In the genomic region with DNA sequence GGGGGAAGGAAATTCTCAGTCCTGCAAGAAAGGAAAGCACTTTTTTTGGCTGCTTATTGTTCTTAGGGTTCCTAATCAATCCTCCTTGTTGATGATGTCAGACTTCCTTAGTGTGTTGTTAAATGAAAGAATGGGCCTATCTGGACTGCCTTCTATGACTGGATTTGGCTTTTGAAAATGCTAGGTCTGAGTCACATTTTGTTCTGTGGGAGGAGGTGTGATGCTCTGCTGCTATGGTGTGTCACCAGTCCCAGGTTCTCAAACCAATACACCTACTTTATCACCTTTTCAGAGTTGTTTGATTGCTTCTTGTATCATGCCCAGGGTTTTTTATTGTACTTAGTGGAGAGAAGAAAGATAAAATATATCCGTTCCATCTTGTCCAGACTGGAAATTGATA, we compare ENCODE assay signal across 5 cellular contexts.
A peak's percentile ranks its signal among the peaks of the same experiment; 100 is the strongest.
DNase-seq lines count a peak whose midpoint lies in the region; ATAC-seq, FAIRE-seq and TF ChIP-seq lines count a peak whose summit lies in the region.
"Not testable (repeated sequence)": the region's sequence is repeated elsewhere in the genome, so short reads cannot be mapped to it uniquely, and the experiment has no call there.

No MANE protein-coding gene starts in this region.

- POLR2A ChIA-PET in PC-3 (lab: Charles Lee; ENCODE audit: unreplicated experiment); activated CD4-positive, alpha-beta T cell treated with anti-CD3 and anti-CD28 coated beads for 36 hours (lab: Charles Lee): not testable (repeated sequence)

- not testable (repeated sequence) for H3F3A ChIP-seq in PC-3 (ENCODE audit: low read length, unreplicated experiment)

- H4K20me1 ChIP-seq in PC-3 (ENCODE audit: low read length), result not testable (repeated sequence)

- H3K27me3 Mint-ChIP-seq in activated CD4-positive, alpha-beta T cell treated with anti-CD3 and anti-CD28 coated beads for 36 hours, result not testable (repeated sequence)

- H3K4me1 Mint-ChIP-seq in activated CD4-positive, alpha-beta T cell treated with anti-CD3 and anti-CD28 coated beads for 36 hours, result not testable (repeated sequence)

- intact Hi-C loops in PC-3 (cut with micrococcal nuclease); activated CD4-positive, alpha-beta T cell treated with anti-CD3 and anti-CD28 coated beads for 36 hours (cut with DNase I, micrococcal nuclease): not testable (repeated sequence)

- H3K27ac Mint-ChIP-seq in activated CD4-positive, alpha-beta T cell treated with anti-CD3 and anti-CD28 coated beads for 36 hours, result not testable (repeated sequence)

- FAIRE-seq in bronchial epithelial cell (lab: Jason Lieb, UNC), result peak; percentile 28

- not testable (repeated sequence) for H3K9me2 ChIP-seq in PC-3 (replicated peaks; ENCODE audit: low read length)

- ATAC-seq in PC-3, result not testable (repeated sequence)
- ATAC-seq in activated CD4-positive, alpha-beta T cell treated with anti-CD3 and anti-CD28 coated beads for 36 hours, result peak; percentile 36

- not testable (repeated sequence) for H3K4me2 ChIP-seq in PC-3 (ENCODE audit: low read length)

- not testable (repeated sequence) for H3K9me3 Mint-ChIP-seq in activated CD4-positive, alpha-beta T cell treated with anti-CD3 and anti-CD28 coated beads for 36 hours (ENCODE audit: low read depth)

- not testable (repeated sequence) for H3K4me3 ChIP-seq in PC-3 (ENCODE audit: low read length); bronchial epithelial cell (ENCODE audit: low read depth, low read length)

- H3K4me1 ChIP-seq in PC-3 (ENCODE audit: insufficient read depth, low read length), result not testable (repeated sequence)

- not testable (repeated sequence) for H3K27me3 ChIP-seq in PC-3 (ENCODE audit: low read length); bronchial epithelial cell (ENCODE audit: control insufficient read depth, insufficient read depth, low read length)

- BruUV-seq in PC-3 (replicated peaks; lab: Mats Ljungman, UMichigan), result not testable (repeated sequence)

- H3K36me3 ChIP-seq in PC-3 (ENCODE audit: low read depth, low read length); bronchial epithelial cell (ENCODE audit: control insufficient read depth, insufficient read depth, low read length): not testable (repeated sequence)

- not testable (repeated sequence) for H3K36me3 Mint-ChIP-seq in activated CD4-positive, alpha-beta T cell treated with anti-CD3 and anti-CD28 coated beads for 36 hours (ENCODE audit: low read depth)

- DNase-seq in PC-3 (peak; percentile 1), inferior parietal cortex (ENCODE audit: extremely low spot score) (peak; percentile 0), superior temporal gyrus (ENCODE audit: extremely low spot score) (peak; percentile 5)
- DNase-seq in activated CD4-positive, alpha-beta T cell treated with anti-CD3 and anti-CD28 coated beads for 36 hours; bronchial epithelial cell (ENCODE audit: low read depth): not testable (repeated sequence)

- CTCF ChIA-PET in PC-3 (lab: Charles Lee); activated CD4-positive, alpha-beta T cell treated with anti-CD3 and anti-CD28 coated beads for 36 hours (lab: Charles Lee): not testable (repeated sequence)

- not testable (repeated sequence) for H3K9ac ChIP-seq in PC-3 (ENCODE audit: low read length)

- H3K79me2 ChIP-seq in PC-3 (ENCODE audit: low read length), result not testable (repeated sequence)

- not testable (repeated sequence) for H3K27ac ChIP-seq in PC-3 (ENCODE audit: low read length)

- H3K9me3 ChIP-seq in PC-3 (ENCODE audit: low read length), result not testable (repeated sequence)

- H2AFZ ChIP-seq in PC-3 (ENCODE audit: low read length), result not testable (repeated sequence)

- not testable (repeated sequence) for TF ChIP-seq CTCF in PC-3 (conservative IDR thresholded peaks at IDR 0.05; ENCODE audit: low read depth, low read length); bronchial epithelial cell (IDR thresholded peaks at IDR 0.05; ENCODE audit: insufficient read depth, low read length, severe bottlenecking)

- not testable (repeated sequence) for H3K4me3 Mint-ChIP-seq in activated CD4-positive, alpha-beta T cell treated with anti-CD3 and anti-CD28 coated beads for 36 hours
